ENCODE assay signal across 24 cellular contexts in the genomic region with DNA sequence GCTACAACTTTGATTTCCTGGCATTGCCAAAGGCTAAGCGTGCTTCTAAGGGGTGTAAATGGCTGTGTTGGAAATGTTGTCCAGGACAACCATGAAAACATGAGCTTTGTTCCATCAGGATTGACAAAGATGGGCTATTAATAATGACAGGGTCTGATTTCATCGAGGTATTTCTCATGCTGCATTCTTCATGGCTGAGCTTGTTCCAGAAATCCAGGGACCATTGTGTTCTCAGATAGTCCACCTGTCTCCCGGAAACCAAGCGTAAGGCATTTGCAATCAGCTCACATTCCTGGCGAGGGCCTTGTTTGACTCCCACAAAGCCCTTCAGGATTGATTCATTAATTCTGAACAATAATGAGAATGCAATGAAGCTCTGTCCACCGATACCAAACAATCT.
DNase-seq lines count a peak whose midpoint lies in the region; ATAC-seq and TF ChIP-seq lines count a peak whose summit lies in the region.
"Had no signal": no experiment of that assay in that cellular context is flagged by ENCODE, and none has a peak within 500 bp of the region (broad histone marks: within the 10 kb centered on the region; RNA-seq: fewer than 3 reads in every experiment).

No MANE protein-coding gene starts in this region.

- no peak overlapping the region for H4K91ac ChIP-seq in trophoblast cell (ENCODE audit: low read depth, low read length)

- no peak overlapping the region for H4K8ac ChIP-seq in trophoblast cell (ENCODE audit: low read depth, low read length)

- in situ Hi-C loops in G401 (cut with HindIII; ENCODE audit: low sequenced_read_pairs) = no loop called here

- TF ChIP-seq POLR2A in esophagus squamous epithelium (IDR thresholded peaks at IDR 0.05) = no peak

- peak overlapping the region; percentile 11 for H2BK12ac ChIP-seq in trophoblast cell (ENCODE audit: low read length)

- H3K9me3 ChIP-seq in trophoblast cell (ENCODE audit: insufficient read depth, low read depth, low read length) (no peaks in the 10 kb centered on the region), esophagus squamous epithelium (no peaks in the 10 kb centered on the region)
- H3K9me3 ChIP-seq: Caco-2, left lung, thoracic aorta had no signal

- peaks cover 15% of the 10 kb centered on the region for H3K79me1 ChIP-seq in trophoblast cell (ENCODE audit: low read length)

- no peak overlapping the region for H3K4ac ChIP-seq in trophoblast cell (ENCODE audit: low read depth, low read length)

- no peak overlapping the region for H3K14ac ChIP-seq in trophoblast cell (ENCODE audit: low read length)

- no peak overlapping the region for H3K4me2 ChIP-seq in trophoblast cell (ENCODE audit: low read length)

- no peak overlapping the region for H2BK5ac ChIP-seq in trophoblast cell (ENCODE audit: low read depth, low read length, poor library complexity)

- no peaks in the 10 kb centered on the region for H3K9me3 Mint-ChIP-seq in activated T-helper 17 cell treated with anti-CD3 and anti-CD28 coated beads, Interleukin-2, amount 50 U/mL, for 72 hours
- H3K9me3 Mint-ChIP-seq: activated naive CD4-positive, alpha-beta T cell treated with anti-CD3 and anti-CD28 coated beads, Interleukin-2, amount 50 U/mL, for 24 hours; brain; HFFc6; stimulated activated naive B cell treated with anti-CD40 and anti-IgM and Interleukin-4, amounts not matched to agents 10 μg/mL and 1 μg/mL and 100 μg/mL, for 72 hours had no signal

- no peak overlapping the region for H3K23ac ChIP-seq in trophoblast cell (ENCODE audit: low read length)

- H3K4me1 ChIP-seq in trophoblast cell (ENCODE audit: control insufficient read depth in 1 of 2, insufficient read depth in 2 of 2, low read length in 2 of 2) (peaks cover 12 to 18% of the 10 kb centered on the region in 2 experiments), esophagus squamous epithelium (peaks cover 0 to 11% (median 8%) of the 10 kb centered on the region in 3 donors)

- peak overlapping the region; percentile 15 for H2BK120ac ChIP-seq in trophoblast cell (ENCODE audit: insufficient read depth, low read length, poor library complexity)

- TF ChIP-seq CTCF in fibroblast of pulmonary artery (IDR thresholded peaks at IDR 0.05; ENCODE audit: low read length, missing control alignments) (no peak), esophagus squamous epithelium (IDR thresholded peaks at IDR 0.05) (no peak)

- H3K27ac Mint-ChIP-seq in activated T-helper 17 cell treated with anti-CD3 and anti-CD28 coated beads, Interleukin-2, amount 50 U/mL, for 72 hours = peak overlapping the region; percentile 83
- H3K27ac Mint-ChIP-seq: HFFc6; progenitor cell of endocrine pancreas; stimulated activated naive B cell treated with anti-CD40 and anti-IgM and Interleukin-4, amounts not matched to agents 10 μg/mL and 1 μg/mL and 100 μg/mL, for 72 hours had no signal

- H3K4me3 ChIP-seq in fibroblast of pulmonary artery (replicated peaks; ENCODE audit: low read depth, low read length) = no peak overlapping the region
- H3K4me3 ChIP-seq in trophoblast cell (ENCODE audit: low read depth, low read length) = no peak overlapping the region
- no peak overlapping the region for H3K4me3 ChIP-seq in esophagus squamous epithelium
- H3K4me3 ChIP-seq: left lung, thoracic aorta had no signal

- H3K27me3 ChIP-seq in trophoblast cell (ENCODE audit: insufficient read depth, low read length) (no peaks in the 10 kb centered on the region), esophagus squamous epithelium (no peaks in the 10 kb centered on the region)
- H3K27me3 ChIP-seq: left lung had no signal

- H2AFZ ChIP-seq in trophoblast cell (ENCODE audit: insufficient read depth, low read length, poor library complexity) = no peak overlapping the region

- no CpG with 5 or more reads among the region's 6 CpGs for WGBS in trophoblast cell (ENCODE audit: extremely low coverage, insufficient coverage, insufficient read length)
- 52 to 58% methylated on average over 5 to 6 of the region's 6 CpGs for WGBS in esophagus squamous epithelium, 2 donors

- no peak overlapping the region for H3K9ac ChIP-seq in trophoblast cell (ENCODE audit: low read length)

- no peaks in the 10 kb centered on the region for H3K79me2 ChIP-seq in trophoblast cell (ENCODE audit: control insufficient read depth, insufficient read depth, low read length, poor library complexity)

- ATAC-seq in activated T-helper 17 cell treated with anti-CD3 and anti-CD28 coated beads, Interleukin-2, amount 50 U/mL, for 72 hours (replicated peaks) = no peak
- ATAC-seq in HG02852 (IDR thresholded peaks at IDR 0.05; ENCODE audit: unreplicated experiment) = no peak
- ATAC-seq: left lung; stimulated activated naive B cell treated with anti-CD40 and anti-IgM and Interleukin-4, amounts not matched to agents 10 μg/mL and 1 μg/mL and 100 μg/mL, for 72 hours had no signal

- no peaks in the 10 kb centered on the region for H3K27me3 Mint-ChIP-seq in activated T-helper 17 cell treated with anti-CD3 and anti-CD28 coated beads, Interleukin-2, amount 50 U/mL, for 72 hours
- H3K27me3 Mint-ChIP-seq: activated naive CD4-positive, alpha-beta T cell treated with anti-CD3 and anti-CD28 coated beads, Interleukin-2, amount 50 U/mL, for 24 hours; stimulated activated naive B cell treated with anti-CD40 and anti-IgM and Interleukin-4, amounts not matched to agents 10 μg/mL and 1 μg/mL and 100 μg/mL, for 72 hours had no signal

- no peak overlapping the region for H3K18ac ChIP-seq in trophoblast cell (ENCODE audit: low read length)

- H3K36me3 Mint-ChIP-seq in activated T-helper 17 cell treated with anti-CD3 and anti-CD28 coated beads, Interleukin-2, amount 50 U/mL, for 72 hours (ENCODE audit: low read depth) = no peaks in the 10 kb centered on the region
- H3K36me3 Mint-ChIP-seq: activated naive CD4-positive, alpha-beta T cell treated with anti-CD3 and anti-CD28 coated beads, Interleukin-2, amount 50 U/mL, for 24 hours; brain; stimulated activated naive B cell treated with anti-CD40 and anti-IgM and Interleukin-4, amounts not matched to agents 10 μg/mL and 1 μg/mL and 100 μg/mL, for 72 hours had no signal

- H3K4me3 Mint-ChIP-seq in activated T-helper 17 cell treated with anti-CD3 and anti-CD28 coated beads, Interleukin-2, amount 50 U/mL, for 72 hours = peak overlapping the region; percentile 43
- H3K4me3 Mint-ChIP-seq: brain; HFFc6; stimulated activated naive B cell treated with anti-CD40 and anti-IgM and Interleukin-4, amounts not matched to agents 10 μg/mL and 1 μg/mL and 100 μg/mL, for 72 hours had no signal

- peaks cover 54% of the 10 kb centered on the region for H3K4me1 Mint-ChIP-seq in activated T-helper 17 cell treated with anti-CD3 and anti-CD28 coated beads, Interleukin-2, amount 50 U/mL, for 72 hours

- no peaks in the 10 kb centered on the region for H3K36me3 ChIP-seq in trophoblast cell (ENCODE audit: control insufficient read depth in 1 of 2, insufficient read depth in 2 of 2, low read length in 2 of 2)
- H3K36me3 ChIP-seq in esophagus squamous epithelium = no peaks in the 10 kb centered on the region
- H3K36me3 ChIP-seq: left lung, thoracic aorta had no signal

- H4K12ac ChIP-seq in trophoblast cell (ENCODE audit: low read depth, low read length) = no peak overlapping the region

- peak; percentile 74 for DNase-seq in G401 (ENCODE audit: low spot score)
- peak; percentile 71 for DNase-seq in fibroblast of pulmonary artery (ENCODE audit: low read depth)
- DNase-seq in trophoblast cell = no peak
- DNase-seq in stimulated activated naive CD4-positive, alpha-beta T cell (lab: John Stamatoyannopoulos, UW) = no peak
- DNase-seq in esophagus squamous epithelium (lab: John Stamatoyannopoulos, UW) = no peak
- DNase-seq: activated CD4-positive, CD25-positive, alpha-beta regulatory T cell treated with anti-CD3 and anti-CD28 coated beads, Interleukin-2, amount 50 U/mL, for 72 hours; activated T-cell treated with anti-CD3 and anti-CD28 coated beads, Interleukin-2, amount 50 U/mL, for 48 hours; Caco-2; HFFc6; Karpas-422; left lung; midbrain; NCI-H187; NCI-H226; NCI-H82; small intestine; stimulated activated CD4-positive, alpha-beta T cell treated with anti-CD3 and anti-CD28 coated beads, Interleukin-2, amount 100 ng/mL, for 24 hours; stimulated activated naive B cell treated with anti-CD40 and anti-IgM and Interleukin-4, amounts not matched to agents 10 μg/mL and 1 μg/mL and 100 μg/mL, for 72 hours had no signal

- intact Hi-C loops in esophagus squamous epithelium (cut with DNase I) = no loop called here

- no peak overlapping the region for H3K27ac ChIP-seq in trophoblast cell (ENCODE audit: low read depth, low read length)
- H3K27ac ChIP-seq in esophagus squamous epithelium = no peak overlapping the region
- H3K27ac ChIP-seq: left lung, thoracic aorta had no signal

- H2AK5ac ChIP-seq in trophoblast cell (ENCODE audit: low read length) = no peak overlapping the region

Comparison
In these comparisons a context has a peak if more than half of its experiments do, and no peak if none do; other contexts are left out.
1. DNase-seq: peak in G401 (single experiment) and fibroblast of pulmonary artery (single experiment); none in trophoblast cell (0 of 2), stimulated activated naive CD4-positive, alpha-beta T cell (0 of 6) and esophagus squamous epithelium (single experiment).